2 cellular contexts compared by ENCODE assay signal in genomic region chrY:18073464-18073863, GRCh38. TPM values are rescaled to one million over a fixed set of nuclear protein-coding genes. Genes with fewer than 3 reads are reported as not detected.
"Had no signal": no experiment of that assay in that cellular context is flagged by ENCODE, and none has a peak within 500 bp of the region (broad histone marks: within the 10 kb centered on the region; RNA-seq: fewer than 3 reads in every experiment).

No MANE protein-coding gene starts in this region.

RNA-seq across cellular contexts. Expression of gene CDY2A, which starts 47.9 kb away (rescaled TPM):
- total RNA-seq: G401, GM12878 had no signal
- polyA plus RNA-seq: GM12878 had no signal
